Comparison of ENCODE assay signal across 8 cellular contexts in the genomic region with DNA sequence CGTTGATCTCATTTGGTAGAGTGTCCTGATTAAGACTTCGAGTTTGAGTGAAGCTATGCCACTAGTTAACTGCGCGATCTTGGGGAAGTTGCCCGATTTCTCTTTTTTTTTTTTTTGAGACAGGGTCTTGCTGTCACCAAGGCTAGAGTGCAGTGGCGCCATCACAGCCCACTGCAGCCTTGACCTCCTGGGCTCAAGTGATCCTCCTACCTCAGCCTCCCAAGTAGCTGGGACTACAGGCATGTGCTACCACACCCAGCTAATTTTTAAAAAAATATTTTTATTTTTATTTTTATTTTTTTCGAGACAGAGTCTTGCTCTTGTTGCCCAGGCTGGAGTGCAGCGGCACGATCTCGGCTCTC. TPM values are rescaled to one million over a fixed set of nuclear protein-coding genes. Genes with fewer than 3 reads are reported as not detected.
A peak's percentile ranks its signal among the peaks of the same experiment; 100 is the strongest.
DNase-seq lines count a peak whose midpoint lies in the region; ATAC-seq, FAIRE-seq and TF ChIP-seq lines count a peak whose summit lies in the region.
"Not testable (repeated sequence)": the region's sequence is repeated elsewhere in the genome, so short reads cannot be mapped to it uniquely, and the experiment has no call there.

No MANE protein-coding gene starts in this region.

- not testable (repeated sequence) for FAIRE-seq in HepG2 (lab: Jason Lieb, UNC)

- peak overlapping the region; percentile 21 for H2AFZ ChIP-seq in HepG2 (ENCODE audit: low read length)

- not testable (repeated sequence) for H3K27me3 Mint-ChIP-seq in CD14-positive monocyte (ENCODE audit: low read depth in 3 of 3); osteocyte (ENCODE audit: unreplicated experiment)

- H3K27ac Mint-ChIP-seq in CD14-positive monocyte (peak overlapping the region; percentile 84 to 95 (median 94)), osteocyte (ENCODE audit: unreplicated experiment) (peak overlapping the region; percentile 88)

- H3K4me1 Mint-ChIP-seq in CD14-positive monocyte (peaks cover 50% of the 10 kb centered on the region), osteocyte (ENCODE audit: unreplicated experiment) (peaks cover 35% of the 10 kb centered on the region)

- POLR2A ChIA-PET in HepG2 (lab: Yijun Ruan, JAX), result interaction anchor here (0.7 to 3.9 kb wide), 4 partner anchors 8 to 72 kb away, joined by 3 to 47 read pairs (median 26); a partner anchor contains a TSS

- TF ChIP-seq POLR2A in esophagus muscularis mucosa (IDR thresholded peaks at IDR 0.05; ENCODE audit: low read depth); HepG2 (IDR thresholded peaks at IDR 0.05; ENCODE audit: insufficient read depth in 1 of 2, low read depth in 2 of 2, low read length in 2 of 2): not testable (repeated sequence)

- H3K4me3 ChIP-seq in Jurkat, Clone E6-1 (ENCODE audit: low read length), result peak overlapping the region; percentile 85
- H3K4me3 ChIP-seq in WI38 (ENCODE audit: low read depth, low read length), result peak overlapping the region; percentile 69
- peak overlapping the region; percentile 63 for H3K4me3 ChIP-seq in astrocyte of the spinal cord (ENCODE audit: low read depth, low read length)
- H3K4me3 ChIP-seq in esophagus muscularis mucosa, result peak overlapping the region; percentile 65 to 88 (median 70)
- peak overlapping the region; percentile 66 to 95 (median 68) for H3K4me3 ChIP-seq in HepG2 (replicated peaks in 1 of 3; ENCODE audit: insufficient read depth in 1 of 3, low read depth in 2 of 3, low read length in 3 of 3)
- H3K4me3 ChIP-seq in thoracic aorta, result peak overlapping the region; percentile 97

- H3K4me2 ChIP-seq in HepG2 (ENCODE audit: low read depth, low read length), result peak overlapping the region; percentile 96

- not testable (repeated sequence) for DNase-seq in CD14-positive monocyte (ENCODE audit: low spot score); Jurkat, Clone E6-1 (ENCODE audit: low read depth, low spot score); astrocyte of the spinal cord (ENCODE audit: low read depth, low spot score); esophagus muscularis mucosa (ENCODE audit: extremely low spot score); HepG2 (ENCODE audit: low spot score); osteocyte (ENCODE audit: extremely low spot score, unreplicated experiment); thoracic aorta (ENCODE audit: low spot score)

- in situ Hi-C loops in astrocyte of the spinal cord (cut with HindIII; ENCODE audit: low sequenced_read_pairs); HepG2 (cut with HindIII; ENCODE audit: extremely low pct_ligation_motif_present, low pct_unique_long_range_greater_than_20kb): not testable (repeated sequence)

- H3K36me3 ChIP-seq in esophagus muscularis mucosa, result peaks cover 11 to 26% (median 23%) of the 10 kb centered on the region in 4 donors
- H3K36me3 ChIP-seq in HepG2 (replicated peaks in 1 of 2; ENCODE audit: control insufficient read depth in 1 of 2, insufficient read depth in 2 of 2, low read length in 2 of 2), result peaks cover 12 to 14% of the 10 kb centered on the region in 2 experiments
- H3K36me3 ChIP-seq in thoracic aorta, result peaks cover 11% of the 10 kb centered on the region

- intact Hi-C loops in CD14-positive monocyte (cut with micrococcal nuclease) (loop anchor here (5.0 kb wide), 3 partner anchors 33 to 88 kb away; a partner anchor contains a TSS), esophagus muscularis mucosa (cut with DNase I) (loop anchor here (5.0 kb wide), 2 partner anchors 93 to 238 kb away; no protein-coding TSS in a partner anchor)
- intact Hi-C loops in HepG2 (cut with micrococcal nuclease; ENCODE audit: unreplicated experiment), result not testable (repeated sequence)

- H3K9me3 ChIP-seq in esophagus muscularis mucosa; HepG2 (ENCODE audit: low read length); thoracic aorta: not testable (repeated sequence)

- H3K27ac ChIP-seq in esophagus muscularis mucosa (replicated peaks in 1 of 4), result peak overlapping the region; percentile 86 to 89 (median 88)
- H3K27ac ChIP-seq in HepG2 (ENCODE audit: extremely low read length, insufficient read depth, low read length), result peak overlapping the region; percentile 78
- H3K27ac ChIP-seq in thoracic aorta, result peak overlapping the region; percentile 89 to 94

- H3K27me3 ChIP-seq in esophagus muscularis mucosa; HepG2 (ENCODE audit: control insufficient read depth in 1 of 2, insufficient read depth in 2 of 2, low read length in 2 of 2); thoracic aorta (replicated peaks; ENCODE audit: insufficient read depth): not testable (repeated sequence)

- 55% methylated on average over 10 of the region's 10 CpGs for WGBS in esophagus muscularis mucosa
- 47% methylated on average over 10 of the region's 10 CpGs for WGBS in HepG2 (ENCODE audit: low lambda C conversion rate)

- TF ChIP-seq EP300 in esophagus muscularis mucosa (IDR thresholded peaks at IDR 0.05); HepG2 (IDR thresholded peaks at IDR 0.05; ENCODE audit: low read depth in 2 of 2, low read length in 2 of 2); HepG2 (CRISPR knock-in tag; IDR thresholded peaks at IDR 0.05; ENCODE audit: borderline replicate concordance): not testable (repeated sequence)

- H3K4me3 Mint-ChIP-seq in CD14-positive monocyte, result peak overlapping the region; percentile 87 to 90
- H3K4me3 Mint-ChIP-seq in osteocyte (ENCODE audit: unreplicated experiment), result peak overlapping the region; percentile 86

- not testable (repeated sequence) for TF ChIP-seq RAD21 in HepG2 (CRISPR knock-in tag; IDR thresholded peaks at IDR 0.05)

- CTCF ChIA-PET in HepG2 (lab: Yijun Ruan, JAX; ENCODE audit: low intra/inter-chr PET ratio, low total read pairs), result interaction anchor here (2.4 kb wide), 1 partner anchor 17 kb away, joined by 24 read pairs; no protein-coding TSS in a partner anchor

- H4K20me1 ChIP-seq in HepG2 (ENCODE audit: insufficient read depth, low read length), result peaks cover 33% of the 10 kb centered on the region

- TF ChIP-seq CTCF in CD14-positive monocyte (IDR thresholded peaks at IDR 0.05); WI38 (IDR thresholded peaks at IDR 0.05; ENCODE audit: low read depth, low read length); astrocyte of the spinal cord (IDR thresholded peaks at IDR 0.05; ENCODE audit: low read depth, low read length); esophagus muscularis mucosa (IDR thresholded peaks at IDR 0.05); HepG2 (CRISPR knock-in tag; IDR thresholded peaks at IDR 0.05); osteocyte (IDR thresholded peaks at IDR 0.05); thoracic aorta (IDR thresholded peaks at IDR 0.05): not testable (repeated sequence)

- not testable (repeated sequence) for BruUV-seq in HepG2 (replicated peaks; lab: Mats Ljungman, UMichigan)

- H3K4me1 ChIP-seq in esophagus muscularis mucosa, result peaks cover 31 to 55% (median 45%) of the 10 kb centered on the region in 4 donors
- peaks cover 44% of the 10 kb centered on the region for H3K4me1 ChIP-seq in HepG2 (ENCODE audit: insufficient read depth, low read length)
- peaks cover 25 to 36% of the 10 kb centered on the region in 2 donors for H3K4me1 ChIP-seq in thoracic aorta (ENCODE audit: control insufficient read depth in 1 of 2, low read depth in 2 of 2)

- H3K79me2 ChIP-seq in HepG2 (ENCODE audit: insufficient read depth, low read length), result peaks cover 13% of the 10 kb centered on the region

- H3K9ac ChIP-seq in HepG2 (ENCODE audit: insufficient read depth, low read depth, low read length), result peak overlapping the region; percentile 78

- H3K9me3 Mint-ChIP-seq in CD14-positive monocyte; osteocyte (ENCODE audit: unreplicated experiment): not testable (repeated sequence)

- peaks cover 36 to 43% of the 10 kb centered on the region in 2 donors for H3K36me3 Mint-ChIP-seq in CD14-positive monocyte
- H3K36me3 Mint-ChIP-seq in osteocyte (ENCODE audit: unreplicated experiment), result peaks cover 26% of the 10 kb centered on the region

- ATAC-seq in HepG2; thoracic aorta (ENCODE audit: insufficient number of reproducible peaks, low FRiP score, low read depth): not testable (repeated sequence)

RNA-seq across cellular contexts. Expression of a gene that starts 0.9 kb away (rescaled TPM):
- 1 to 10 TPM; 6.6 to 6.9 TPM for polyA plus RNA-seq in CD14-positive monocyte
- polyA plus RNA-seq in Jurkat, Clone E6-1 (2012; ENCODE audit: insufficient read depth, insufficient read length), result 12.0 TPM
- 10 to 100 TPM in 2 of 4 donors, 1 to 10 TPM in 2; 4.2 to 10.8 (median 8.5) TPM for total RNA-seq in esophagus muscularis mucosa
- 4.0 and 6.2 TPM in 2 replicates for total RNA-seq in HepG2 (2016; rRNA removed; fragmentation: Illumina TruSeq; extraction: Trizol)
- total RNA-seq in HepG2 (2016; cell fraction: cytosol; rRNA removed; fragmentation: Illumina TruSeq; extraction: Trizol; ENCODE audit: low read depth), result 2.5 and 2.9 TPM in 2 replicates
- total RNA-seq in HepG2 (2016; cell fraction: insoluble cytoplasmic fraction; rRNA removed; fragmentation: Illumina TruSeq; extraction: Trizol), result 4.0 and 5.3 TPM in 2 replicates
- 3.2 and 4.9 TPM in 2 replicates for total RNA-seq in HepG2 (2016; cell fraction: membrane; rRNA removed; fragmentation: Illumina TruSeq; extraction: Trizol)
- total RNA-seq in HepG2 (2016; cell fraction: nucleus; rRNA removed; fragmentation: Illumina TruSeq; extraction: Trizol), result 4.0 and 4.3 TPM in 2 replicates
- 1.9 and 2.0 TPM in 2 replicates for polyA plus RNA-seq in HepG2 (2011; rRNA removed)
- polyA plus RNA-seq in HepG2 (2011; cell fraction: cytosol; rRNA removed), result 1.8 and 2.4 TPM in 2 replicates
- 2.1 and 2.8 TPM in 2 replicates for polyA plus RNA-seq in HepG2 (2011; cell fraction: nucleus; rRNA removed)
- 1.7 and 2.0 TPM in 2 replicates for polyA plus RNA-seq in HepG2 (2012)
- polyA plus RNA-seq in HepG2 (2016; cell fraction: cytosol; fragmentation: Illumina TruSeq; extraction: Trizol; ENCODE audit: low read depth), result 2.0 and 2.2 TPM in 2 replicates
- polyA plus RNA-seq in HepG2 (2016; cell fraction: insoluble cytoplasmic fraction; fragmentation: Illumina TruSeq; extraction: Trizol; ENCODE audit: low read depth), result 4.2 and 5.3 TPM in 2 replicates
- polyA plus RNA-seq in HepG2 (2016; cell fraction: membrane; fragmentation: Illumina TruSeq; extraction: Trizol; ENCODE audit: low read depth), result 2.5 and 2.9 TPM in 2 replicates
- polyA plus RNA-seq in HepG2 (2016; cell fraction: nucleus; fragmentation: Illumina TruSeq; extraction: Trizol; ENCODE audit: insufficient read depth, low read depth), result 7.1 and 7.6 TPM in 2 replicates
- polyA minus RNA-seq in HepG2 (2011; rRNA and poly(A)+ RNA removed; ENCODE audit: low replicate concordance), result 2.3 and 4.3 TPM in 2 replicates
- polyA minus RNA-seq in HepG2 (2011; cell fraction: cytosol; rRNA and poly(A)+ RNA removed), result 0.97 TPM in 1 of 2 replicates, not detected in the other
- polyA minus RNA-seq in HepG2 (2011; cell fraction: nucleus; rRNA and poly(A)+ RNA removed), result 1.7 and 4.4 TPM in 2 replicates
- 9.2 and 11.5 TPM in 2 replicates for total RNA-seq in osteocyte
- total RNA-seq in thoracic aorta, result 10 to 100 TPM in 1 of 2 donors, 1 to 10 TPM in 1; 9.2 to 19.1 TPM

RNA-seq across cellular contexts. Expression of a gene that starts 6.7 kb away (rescaled TPM):
- polyA plus RNA-seq in CD14-positive monocyte, result 100 to 1,000 TPM; 764 to 839 TPM
- 825 TPM for polyA plus RNA-seq in Jurkat, Clone E6-1 (2012; ENCODE audit: insufficient read depth, insufficient read length)
- total RNA-seq in esophagus muscularis mucosa, result 100 to 1,000 TPM; 288 to 372 (median 355) TPM
- 945 and 1,237 TPM in 2 replicates for total RNA-seq in HepG2 (2016; rRNA removed; fragmentation: Illumina TruSeq; extraction: Trizol)
- 140 and 155 TPM in 2 replicates for total RNA-seq in HepG2 (2016; cell fraction: cytosol; rRNA removed; fragmentation: Illumina TruSeq; extraction: Trizol; ENCODE audit: low read depth)
- 973 and 1,308 TPM in 2 replicates for total RNA-seq in HepG2 (2016; cell fraction: insoluble cytoplasmic fraction; rRNA removed; fragmentation: Illumina TruSeq; extraction: Trizol)
- total RNA-seq in HepG2 (2016; cell fraction: membrane; rRNA removed; fragmentation: Illumina TruSeq; extraction: Trizol), result 225 and 227 TPM in 2 replicates
- 304 and 321 TPM in 2 replicates for total RNA-seq in HepG2 (2016; cell fraction: nucleus; rRNA removed; fragmentation: Illumina TruSeq; extraction: Trizol)
- 2,303 and 2,535 TPM in 2 replicates for polyA plus RNA-seq in HepG2 (2011; rRNA removed)
- polyA plus RNA-seq in HepG2 (2011; cell fraction: cytosol; rRNA removed), result 2,411 and 2,863 TPM in 2 replicates
- 791 and 898 TPM in 2 replicates for polyA plus RNA-seq in HepG2 (2011; cell fraction: nucleus; rRNA removed)
- polyA plus RNA-seq in HepG2 (2012), result 761 and 831 TPM in 2 replicates
- 144 and 145 TPM in 2 replicates for polyA plus RNA-seq in HepG2 (2016; cell fraction: cytosol; fragmentation: Illumina TruSeq; extraction: Trizol; ENCODE audit: low read depth)
- 1,111 and 1,213 TPM in 2 replicates for polyA plus RNA-seq in HepG2 (2016; cell fraction: insoluble cytoplasmic fraction; fragmentation: Illumina TruSeq; extraction: Trizol; ENCODE audit: low read depth)
- polyA plus RNA-seq in HepG2 (2016; cell fraction: membrane; fragmentation: Illumina TruSeq; extraction: Trizol; ENCODE audit: low read depth), result 192 and 205 TPM in 2 replicates
- 439 and 458 TPM in 2 replicates for polyA plus RNA-seq in HepG2 (2016; cell fraction: nucleus; fragmentation: Illumina TruSeq; extraction: Trizol; ENCODE audit: insufficient read depth, low read depth)
- polyA minus RNA-seq in HepG2 (2011; rRNA and poly(A)+ RNA removed; ENCODE audit: low replicate concordance), result 3,388 and 3,474 TPM in 2 replicates
- 607 and 618 TPM in 2 replicates for polyA minus RNA-seq in HepG2 (2011; cell fraction: cytosol; rRNA and poly(A)+ RNA removed)
- 242 and 287 TPM in 2 replicates for polyA minus RNA-seq in HepG2 (2011; cell fraction: nucleus; rRNA and poly(A)+ RNA removed)
- 408 and 415 TPM in 2 replicates for total RNA-seq in osteocyte
- 100 to 1,000 TPM; 287 to 322 TPM for total RNA-seq in thoracic aorta

RNA-seq across cellular contexts. Expression of a gene that starts 22.0 kb away (rescaled TPM):
- polyA plus RNA-seq in CD14-positive monocyte, result 10 to 100 TPM; 29.9 to 32.4 TPM
- 50.6 TPM for polyA plus RNA-seq in Jurkat, Clone E6-1 (2012; ENCODE audit: insufficient read depth, insufficient read length)
- total RNA-seq in esophagus muscularis mucosa, result 10 to 100 TPM; 49.8 to 68.7 (median 58.4) TPM
- total RNA-seq in HepG2 (2016; rRNA removed; fragmentation: Illumina TruSeq; extraction: Trizol), result 53.4 and 56.0 TPM in 2 replicates
- 5.2 and 5.4 TPM in 2 replicates for total RNA-seq in HepG2 (2016; cell fraction: cytosol; rRNA removed; fragmentation: Illumina TruSeq; extraction: Trizol; ENCODE audit: low read depth)
- total RNA-seq in HepG2 (2016; cell fraction: insoluble cytoplasmic fraction; rRNA removed; fragmentation: Illumina TruSeq; extraction: Trizol), result 45.2 and 58.2 TPM in 2 replicates
- 10.8 and 12.8 TPM in 2 replicates for total RNA-seq in HepG2 (2016; cell fraction: membrane; rRNA removed; fragmentation: Illumina TruSeq; extraction: Trizol)
- 32.6 and 33.8 TPM in 2 replicates for total RNA-seq in HepG2 (2016; cell fraction: nucleus; rRNA removed; fragmentation: Illumina TruSeq; extraction: Trizol)
- 39.6 and 42.8 TPM in 2 replicates for polyA plus RNA-seq in HepG2 (2011; rRNA removed)
- polyA plus RNA-seq in HepG2 (2011; cell fraction: cytosol; rRNA removed), result 27.0 and 32.1 TPM in 2 replicates
- 68.8 and 89.3 TPM in 2 replicates for polyA plus RNA-seq in HepG2 (2011; cell fraction: nucleus; rRNA removed)
- 27.9 and 33.1 TPM in 2 replicates for polyA plus RNA-seq in HepG2 (2012)
- 4.2 and 4.5 TPM in 2 replicates for polyA plus RNA-seq in HepG2 (2016; cell fraction: cytosol; fragmentation: Illumina TruSeq; extraction: Trizol; ENCODE audit: low read depth)
- 34.9 and 45.9 TPM in 2 replicates for polyA plus RNA-seq in HepG2 (2016; cell fraction: insoluble cytoplasmic fraction; fragmentation: Illumina TruSeq; extraction: Trizol; ENCODE audit: low read depth)
- 7.6 and 9.6 TPM in 2 replicates for polyA plus RNA-seq in HepG2 (2016; cell fraction: membrane; fragmentation: Illumina TruSeq; extraction: Trizol; ENCODE audit: low read depth)
- 58.8 and 61.0 TPM in 2 replicates for polyA plus RNA-seq in HepG2 (2016; cell fraction: nucleus; fragmentation: Illumina TruSeq; extraction: Trizol; ENCODE audit: insufficient read depth, low read depth)
- 91.2 and 159 TPM in 2 replicates for polyA minus RNA-seq in HepG2 (2011; rRNA and poly(A)+ RNA removed; ENCODE audit: low replicate concordance)
- polyA minus RNA-seq in HepG2 (2011; cell fraction: cytosol; rRNA and poly(A)+ RNA removed), result 29.6 and 30.0 TPM in 2 replicates
- polyA minus RNA-seq in HepG2 (2011; cell fraction: nucleus; rRNA and poly(A)+ RNA removed), result 21.5 and 25.2 TPM in 2 replicates
- 113 and 114 TPM in 2 replicates for total RNA-seq in osteocyte
- total RNA-seq in thoracic aorta, result 10 to 100 TPM; 54.3 to 62.7 TPM

RNA-seq across cellular contexts. Expression of a gene that starts 22.9 kb away (rescaled TPM):
- polyA plus RNA-seq in CD14-positive monocyte (under 1 TPM; 0.57 to 0.61 TPM), HepG2 (2011; rRNA removed) (21.8 and 32.7 TPM in 2 replicates)
- polyA plus RNA-seq in Jurkat, Clone E6-1 (2012; ENCODE audit: insufficient read depth, insufficient read length), result 103 TPM
- total RNA-seq in esophagus muscularis mucosa (1 to 10 TPM; 1.2 to 2.9 (median 1.5) TPM), HepG2 (2016; rRNA removed; fragmentation: Illumina TruSeq; extraction: Trizol) (51.9 and 56.5 TPM in 2 replicates), osteocyte (8.0 and 9.2 TPM in 2 replicates), thoracic aorta (1 to 10 TPM; 1.8 to 1.9 TPM)
- total RNA-seq in HepG2 (2016; cell fraction: cytosol; rRNA removed; fragmentation: Illumina TruSeq; extraction: Trizol; ENCODE audit: low read depth), result 18.2 and 19.1 TPM in 2 replicates
- 50.0 and 55.6 TPM in 2 replicates for total RNA-seq in HepG2 (2016; cell fraction: insoluble cytoplasmic fraction; rRNA removed; fragmentation: Illumina TruSeq; extraction: Trizol)
- total RNA-seq in HepG2 (2016; cell fraction: membrane; rRNA removed; fragmentation: Illumina TruSeq; extraction: Trizol), result 20.4 and 21.6 TPM in 2 replicates
- 31.7 and 43.0 TPM in 2 replicates for total RNA-seq in HepG2 (2016; cell fraction: nucleus; rRNA removed; fragmentation: Illumina TruSeq; extraction: Trizol)
- polyA plus RNA-seq in HepG2 (2011; cell fraction: cytosol; rRNA removed), result 13.5 and 33.7 TPM in 2 replicates
- 64.2 and 90.2 TPM in 2 replicates for polyA plus RNA-seq in HepG2 (2011; cell fraction: nucleus; rRNA removed)
- 11.7 and 21.3 TPM in 2 replicates for polyA plus RNA-seq in HepG2 (2012)
- polyA plus RNA-seq in HepG2 (2016; cell fraction: cytosol; fragmentation: Illumina TruSeq; extraction: Trizol; ENCODE audit: low read depth), result 16.4 and 16.7 TPM in 2 replicates
- 57.9 and 60.0 TPM in 2 replicates for polyA plus RNA-seq in HepG2 (2016; cell fraction: insoluble cytoplasmic fraction; fragmentation: Illumina TruSeq; extraction: Trizol; ENCODE audit: low read depth)
- 15.5 and 16.6 TPM in 2 replicates for polyA plus RNA-seq in HepG2 (2016; cell fraction: membrane; fragmentation: Illumina TruSeq; extraction: Trizol; ENCODE audit: low read depth)
- 101 and 114 TPM in 2 replicates for polyA plus RNA-seq in HepG2 (2016; cell fraction: nucleus; fragmentation: Illumina TruSeq; extraction: Trizol; ENCODE audit: insufficient read depth, low read depth)
- 37.9 and 93.4 TPM in 2 replicates for polyA minus RNA-seq in HepG2 (2011; rRNA and poly(A)+ RNA removed; ENCODE audit: low replicate concordance)
- 13.8 and 22.5 TPM in 2 replicates for polyA minus RNA-seq in HepG2 (2011; cell fraction: cytosol; rRNA and poly(A)+ RNA removed)
- polyA minus RNA-seq in HepG2 (2011; cell fraction: nucleus; rRNA and poly(A)+ RNA removed), result 19.8 and 31.5 TPM in 2 replicates

RNA-seq across cellular contexts. Expression of a gene that starts 30.6 kb away (rescaled TPM):
- polyA plus RNA-seq in CD14-positive monocyte (1 to 10 TPM; 4.9 to 5.1 TPM), HepG2 (2011; rRNA removed) (6.2 and 7.8 TPM in 2 replicates)
- 20.7 TPM for polyA plus RNA-seq in Jurkat, Clone E6-1 (2012; ENCODE audit: insufficient read depth, insufficient read length)
- total RNA-seq in esophagus muscularis mucosa (10 to 100 TPM in 2 of 4 donors, 1 to 10 TPM in 2; 8.3 to 12.9 (median 11.0) TPM), HepG2 (2016; rRNA removed; fragmentation: Illumina TruSeq; extraction: Trizol) (6.0 and 6.7 TPM in 2 replicates), osteocyte (9.0 and 11.3 TPM in 2 replicates), thoracic aorta (1 to 10 TPM; 8.5 TPM)
- total RNA-seq in HepG2 (2016; cell fraction: cytosol; rRNA removed; fragmentation: Illumina TruSeq; extraction: Trizol; ENCODE audit: low read depth), result 2.5 and 3.3 TPM in 2 replicates
- 5.1 and 7.7 TPM in 2 replicates for total RNA-seq in HepG2 (2016; cell fraction: insoluble cytoplasmic fraction; rRNA removed; fragmentation: Illumina TruSeq; extraction: Trizol)
- total RNA-seq in HepG2 (2016; cell fraction: membrane; rRNA removed; fragmentation: Illumina TruSeq; extraction: Trizol), result 5.0 and 6.0 TPM in 2 replicates
- 4.0 and 5.4 TPM in 2 replicates for total RNA-seq in HepG2 (2016; cell fraction: nucleus; rRNA removed; fragmentation: Illumina TruSeq; extraction: Trizol)
- polyA plus RNA-seq in HepG2 (2011; cell fraction: cytosol; rRNA removed), result 5.2 TPM in 2 replicates
- polyA plus RNA-seq in HepG2 (2011; cell fraction: nucleus; rRNA removed), result 14.3 and 20.8 TPM in 2 replicates
- polyA plus RNA-seq in HepG2 (2012), result 5.3 and 6.9 TPM in 2 replicates
- polyA plus RNA-seq in HepG2 (2016; cell fraction: cytosol; fragmentation: Illumina TruSeq; extraction: Trizol; ENCODE audit: low read depth), result 3.0 and 3.1 TPM in 2 replicates
- 6.4 and 8.2 TPM in 2 replicates for polyA plus RNA-seq in HepG2 (2016; cell fraction: insoluble cytoplasmic fraction; fragmentation: Illumina TruSeq; extraction: Trizol; ENCODE audit: low read depth)
- 5.2 TPM in 2 replicates for polyA plus RNA-seq in HepG2 (2016; cell fraction: membrane; fragmentation: Illumina TruSeq; extraction: Trizol; ENCODE audit: low read depth)
- polyA plus RNA-seq in HepG2 (2016; cell fraction: nucleus; fragmentation: Illumina TruSeq; extraction: Trizol; ENCODE audit: insufficient read depth, low read depth), result 7.8 and 11.0 TPM in 2 replicates
- polyA minus RNA-seq in HepG2 (2011; rRNA and poly(A)+ RNA removed; ENCODE audit: low replicate concordance), result 5.6 and 8.7 TPM in 2 replicates
- 1.3 and 2.2 TPM in 2 replicates for polyA minus RNA-seq in HepG2 (2011; cell fraction: cytosol; rRNA and poly(A)+ RNA removed)
- 9.1 and 14.9 TPM in 2 replicates for polyA minus RNA-seq in HepG2 (2011; cell fraction: nucleus; rRNA and poly(A)+ RNA removed)
